In genomic region chr1:174040387-174040786, GRCh38 we compare ENCODE assay signal across 1 cellular context.
TF ChIP-seq lines count a peak whose summit lies in the region.

No MANE protein-coding gene starts in this region.

TF ChIP-seq in GM23338, 12 proteins besides CTCF, POLR2A, EP300 and RAD21 (continued from another document):
- no peak for TF ChIP-seq ZNF462 (CRISPR knock-in tag; IDR thresholded peaks at IDR 0.05)
- no peak for TF ChIP-seq ZNF114 (CRISPR knock-in tag; IDR thresholded peaks at IDR 0.05)
- TF ChIP-seq ZNF331 (CRISPR knock-in tag; IDR thresholded peaks at IDR 0.05; ENCODE audit: low read depth) = no peak
- no peak for TF ChIP-seq NANOG (IDR thresholded peaks at IDR 0.05; ENCODE audit: borderline replicate concordance)
- TF ChIP-seq EZH2phosphoT487 (IDR thresholded peaks at IDR 0.05; ENCODE audit: unreplicated experiment) = no peak
- no peak for TF ChIP-seq STAT1 (IDR thresholded peaks at IDR 0.05; ENCODE audit: unreplicated experiment)
- TF ChIP-seq JUNB (IDR thresholded peaks at IDR 0.05; ENCODE audit: unreplicated experiment) = no peak
- no peak for TF ChIP-seq EZH2 (IDR thresholded peaks at IDR 0.05; ENCODE audit: low read depth, unreplicated experiment)
